9 cellular contexts compared by ENCODE assay signal in genomic region chr17:14084955-14085354, GRCh38.
"Had no signal": no experiment of that assay in that cellular context is flagged by ENCODE, and none has a peak within 500 bp of the region (broad histone marks: within the 10 kb centered on the region; RNA-seq: fewer than 3 reads in every experiment).

No MANE protein-coding gene starts in this region.

- H3K9me3 ChIP-seq: HAP-1 had no signal

- H3K27ac ChIP-seq: GM23248, HL-60 had no signal

- ATAC-seq: HCT116 had no signal

- DNase-seq: GM23248, GOT3, H7, HFFc6, IMR-90, KBM-7 had no signal

- H3K4me1 ChIP-seq: HAP-1 had no signal

- H3K4me3 ChIP-seq: GM23248, HAP-1 had no signal
